10 cellular contexts compared by ENCODE assay signal in genomic region chr19:41341669-41342490, GRCh38. TPM values are rescaled to one million over a fixed set of nuclear protein-coding genes. Genes with fewer than 3 reads are reported as not detected.
DNase-seq lines count a peak whose midpoint lies in the region; ATAC-seq and TF ChIP-seq lines count a peak whose summit lies in the region.
"Had no signal": no experiment of that assay in that cellular context is flagged by ENCODE, and none has a peak within 500 bp of the region (broad histone marks: within the 10 kb centered on the region; RNA-seq: fewer than 3 reads in every experiment).

No MANE protein-coding gene starts in this region.

- no peaks in the 10 kb centered on the region for H3K9me3 Mint-ChIP-seq in activated CD8-positive, alpha-beta memory T cell treated with anti-CD3 and anti-CD28 coated beads, Interleukin-2, amount 10 ng/mL, durations not matched to agents 7 days and 5 days (ENCODE audit: low read depth)
- no peaks in the 10 kb centered on the region for H3K9me3 Mint-ChIP-seq in effector memory CD8-positive, alpha-beta T cell
- H3K9me3 Mint-ChIP-seq in progenitor cell of endocrine pancreas (ENCODE audit: low read depth), result no peaks in the 10 kb centered on the region

- TF ChIP-seq EP300 in tibial nerve (IDR thresholded peaks at IDR 0.05), result no peak

- H3K4me1 Mint-ChIP-seq in activated CD8-positive, alpha-beta memory T cell treated with anti-CD3 and anti-CD28 coated beads, Interleukin-2, amount 10 ng/mL, durations not matched to agents 7 days and 5 days, result peaks cover 48% of the 10 kb centered on the region
- peaks cover 47% of the 10 kb centered on the region in 2 donors for H3K4me1 Mint-ChIP-seq in effector memory CD8-positive, alpha-beta T cell (ENCODE audit: low read depth in 2 of 2)
- no peaks in the 10 kb centered on the region for H3K4me1 Mint-ChIP-seq in progenitor cell of endocrine pancreas (ENCODE audit: low read depth)

- H3K27me3 Mint-ChIP-seq in activated CD8-positive, alpha-beta memory T cell treated with anti-CD3 and anti-CD28 coated beads, Interleukin-2, amount 10 ng/mL, durations not matched to agents 7 days and 5 days, result no peaks in the 10 kb centered on the region
- no peaks in the 10 kb centered on the region for H3K27me3 Mint-ChIP-seq in effector memory CD8-positive, alpha-beta T cell
- H3K27me3 Mint-ChIP-seq in progenitor cell of endocrine pancreas, result no peaks in the 10 kb centered on the region

- no peak for TF ChIP-seq POLR2A in tibial nerve (IDR thresholded peaks at IDR 0.05)

- H3K27ac ChIP-seq in tibial nerve, result no peak overlapping the region

- peak overlapping the region; percentile 63 for H3K27ac Mint-ChIP-seq in activated CD8-positive, alpha-beta memory T cell treated with anti-CD3 and anti-CD28 coated beads, Interleukin-2, amount 10 ng/mL, durations not matched to agents 7 days and 5 days
- peak overlapping the region; percentile 72 to 92 for H3K27ac Mint-ChIP-seq in effector memory CD8-positive, alpha-beta T cell
- H3K27ac Mint-ChIP-seq in progenitor cell of endocrine pancreas, result peak overlapping the region; percentile 64

- no peak overlapping the region for H3K4me3 ChIP-seq in tibial nerve

- H3K4me3 Mint-ChIP-seq in activated CD8-positive, alpha-beta memory T cell treated with anti-CD3 and anti-CD28 coated beads, Interleukin-2, amount 10 ng/mL, durations not matched to agents 7 days and 5 days, result peak overlapping the region; percentile 30
- H3K4me3 Mint-ChIP-seq in effector memory CD8-positive, alpha-beta T cell, result peak overlapping the region; percentile 72 to 79
- H3K4me3 Mint-ChIP-seq in progenitor cell of endocrine pancreas (ENCODE audit: low read depth), result no peak overlapping the region

- H3K9me3 ChIP-seq in tibial nerve, result no peaks in the 10 kb centered on the region

- no peaks in the 10 kb centered on the region for H3K4me1 ChIP-seq in tibial nerve

- CTCF ChIA-PET in activated CD8-positive, alpha-beta memory T cell treated with anti-CD3 and anti-CD28 coated beads, Interleukin-2, amount 10 ng/mL, durations not matched to agents 7 days and 5 days (lab: Charles Lee), result interaction anchor here (1.0 to 3.0 kb wide), 3 partner anchors 11 to 137 kb away, joined by 3 to 10 read pairs (median 3); partner anchors contain the start of gene TGFB1

- H3K36me3 Mint-ChIP-seq in activated CD8-positive, alpha-beta memory T cell treated with anti-CD3 and anti-CD28 coated beads, Interleukin-2, amount 10 ng/mL, durations not matched to agents 7 days and 5 days, result peaks cover 63% of the 10 kb centered on the region
- peaks cover 100% of the 10 kb centered on the region for H3K36me3 Mint-ChIP-seq in effector memory CD8-positive, alpha-beta T cell (ENCODE audit: insufficient read depth)
- H3K36me3 Mint-ChIP-seq in progenitor cell of endocrine pancreas (ENCODE audit: insufficient read depth), result no peaks in the 10 kb centered on the region

- H3K27me3 ChIP-seq in tibial nerve, result no peaks in the 10 kb centered on the region

- peak; percentile 49 for ATAC-seq in activated CD8-positive, alpha-beta memory T cell treated with anti-CD3 and anti-CD28 coated beads, Interleukin-2, amount 10 ng/mL, durations not matched to agents 7 days and 5 days
- ATAC-seq in effector memory CD8-positive, alpha-beta T cell (replicated peaks), result peak; percentile 43
- no peak for ATAC-seq in sciatic nerve
- no peak for ATAC-seq in HG02642 (IDR thresholded peaks at IDR 0.05; ENCODE audit: poor library complexity, unreplicated experiment)

- TF ChIP-seq CTCF in progenitor cell of endocrine pancreas (IDR thresholded peaks at IDR 0.05; ENCODE audit: unreplicated experiment) (no peak), tibial nerve (IDR thresholded peaks at IDR 0.05) (no peak)

- no peak for DNase-seq in activated CD8-positive, alpha-beta memory T cell treated with anti-CD3 and anti-CD28 coated beads, Interleukin-2, amount 10 ng/mL, durations not matched to agents 7 days and 5 days
- DNase-seq in activated CD8-positive, alpha-beta memory T cell treated with anti-CD3 and anti-CD28 coated beads for 24 hours, result no peak
- DNase-seq in NCI-H510A (lab: John Stamatoyannopoulos, UW) (peak; percentile 29), progenitor cell of endocrine pancreas (ENCODE audit: low spot score, unreplicated experiment) (no peak), tibial nerve (ENCODE audit: low spot score in 2 of 2) (no peak), sciatic nerve (ENCODE audit: low spot score) (no peak)
- no peak for DNase-seq in effector memory CD8-positive, alpha-beta T cell
- DNase-seq: activated CD4-positive, alpha-beta T cell treated with anti-CD3 and anti-CD28 coated beads for 4 hours; KG1 had no signal

- peaks cover 0 to 83% (median 0%) of the 10 kb centered on the region in 3 donors for H3K36me3 ChIP-seq in tibial nerve

- WGBS in tibial nerve, 2 donors, result 85 to 87% methylated on average over 20 of the region's 20 CpGs

- intact Hi-C loops in sciatic nerve (cut with DNase I), result no loop called here

RNA-seq across cellular contexts. Expression of gene TGFB1, which starts 11.8 kb away (rescaled TPM):
- 100 to 1,000 TPM; 171 to 179 TPM for total RNA-seq in activated CD8-positive, alpha-beta memory T cell treated with anti-CD3 and anti-CD28 coated beads, Interleukin-2, amount 10 ng/mL, durations not matched to agents 7 days and 5 days
- total RNA-seq in progenitor cell of endocrine pancreas, result 4.3 and 5.5 TPM in 2 replicates
- 10 to 100 TPM; 14.6 to 31.8 (median 23.9) TPM for total RNA-seq in tibial nerve
- 33.7 TPM for total RNA-seq in sciatic nerve

RNA-seq across cellular contexts. Expression of gene B9D2, which starts 22.1 kb away (rescaled TPM):
- 1 to 10 TPM; 8.2 to 9.3 TPM for total RNA-seq in activated CD8-positive, alpha-beta memory T cell treated with anti-CD3 and anti-CD28 coated beads, Interleukin-2, amount 10 ng/mL, durations not matched to agents 7 days and 5 days
- total RNA-seq in progenitor cell of endocrine pancreas, result 8.6 and 10.7 TPM in 2 replicates
- 1 to 10 TPM in 3 of 4 donors, under 1 TPM in 1; 0.87 to 8.2 (median 3.6) TPM for total RNA-seq in tibial nerve
- 4.1 TPM for total RNA-seq in sciatic nerve

RNA-seq across cellular contexts. Expression of gene CCDC97, which starts 31.9 kb away (rescaled TPM):
- total RNA-seq in activated CD8-positive, alpha-beta memory T cell treated with anti-CD3 and anti-CD28 coated beads, Interleukin-2, amount 10 ng/mL, durations not matched to agents 7 days and 5 days, result 10 to 100 TPM; 42.9 to 43.5 TPM
- total RNA-seq in progenitor cell of endocrine pancreas, result 44.9 and 46.5 TPM in 2 replicates
- total RNA-seq in tibial nerve, result 10 to 100 TPM; 12.9 to 21.3 (median 15.0) TPM
- total RNA-seq in sciatic nerve, result 29.8 TPM

RNA-seq across cellular contexts. Expression of gene TMEM91, which starts 34.5 kb away (rescaled TPM):
- 1 to 10 TPM; 4.8 to 6.0 TPM for total RNA-seq in activated CD8-positive, alpha-beta memory T cell treated with anti-CD3 and anti-CD28 coated beads, Interleukin-2, amount 10 ng/mL, durations not matched to agents 7 days and 5 days
- total RNA-seq in progenitor cell of endocrine pancreas (12.8 and 14.3 TPM in 2 replicates), tibial nerve (10 to 100 TPM; 20.3 to 50.8 (median 31.5) TPM), sciatic nerve (23.5 TPM)

RNA-seq across cellular contexts. Expression of gene EXOSC5, which starts 55.3 kb away (rescaled TPM):
- 10 to 100 TPM; 24.4 to 36.0 TPM for total RNA-seq in activated CD8-positive, alpha-beta memory T cell treated with anti-CD3 and anti-CD28 coated beads, Interleukin-2, amount 10 ng/mL, durations not matched to agents 7 days and 5 days
- total RNA-seq in progenitor cell of endocrine pancreas, result 15.4 and 17.0 TPM in 2 replicates
- 10 to 100 TPM; 14.0 to 21.3 (median 19.8) TPM for total RNA-seq in tibial nerve
- total RNA-seq in sciatic nerve, result 12.0 TPM

Comparison
In these comparisons a context has a peak if more than half of its experiments do, and no peak if none do; other contexts are left out.
1. ATAC-seq: peak in activated CD8-positive, alpha-beta memory T cell treated with anti-CD3 and anti-CD28 coated beads, Interleukin-2, amount 10 ng/mL, durations not matched to agents 7 days and 5 days (single experiment) and effector memory CD8-positive, alpha-beta T cell (single experiment); none in sciatic nerve (single experiment) and HG02642 (single experiment).
2. Peak in every context shown above with its lines, with median percentiles within 50 percentile points of each other: H3K27ac Mint-ChIP-seq.